Comparison of ENCODE assay signal across 1 cellular context in the genomic region with DNA sequence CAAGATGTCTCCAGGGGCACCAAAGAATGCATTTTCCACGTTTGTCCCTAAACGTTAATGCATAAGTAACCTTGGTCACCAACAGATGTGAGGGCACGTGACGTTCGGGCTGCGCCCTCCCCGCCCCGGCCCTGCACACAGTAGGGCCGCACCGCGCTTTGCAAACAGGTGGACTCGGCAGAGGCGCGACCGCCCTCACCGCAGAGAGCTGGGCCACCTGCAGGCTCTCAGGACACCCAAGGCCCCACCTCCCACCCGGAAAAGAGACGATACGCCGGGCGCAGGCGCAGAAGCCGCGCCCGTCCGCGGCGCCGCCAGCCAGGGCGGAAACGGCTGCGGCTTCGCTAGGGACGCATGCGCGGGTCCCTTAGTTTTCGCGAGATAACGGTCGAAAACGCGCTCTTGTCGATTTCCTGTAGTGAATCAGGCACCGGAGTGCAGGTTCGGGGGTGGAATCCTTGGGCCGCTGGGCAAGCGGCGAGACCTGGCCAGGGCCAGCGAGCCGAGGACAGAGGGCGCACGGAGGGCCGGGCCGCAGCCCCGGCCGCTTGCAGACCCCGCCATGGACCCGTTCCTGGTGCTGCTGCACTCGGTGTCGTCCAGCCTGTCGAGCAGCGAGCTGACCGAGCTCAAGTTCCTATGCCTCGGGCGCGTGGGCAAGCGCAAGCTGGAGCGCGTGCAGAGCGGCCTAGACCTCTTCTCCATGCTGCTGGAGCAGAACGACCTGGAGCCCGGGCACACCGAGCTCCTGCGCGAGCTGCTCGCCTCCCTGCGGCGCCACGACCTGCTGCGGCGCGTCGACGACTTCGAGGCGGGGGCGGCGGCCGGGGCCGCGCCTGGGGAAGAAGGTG.
A peak's percentile ranks its signal among the peaks of the same experiment; 100 is the strongest.
TF ChIP-seq lines count a peak whose summit lies in the region.

A gene with protein sequence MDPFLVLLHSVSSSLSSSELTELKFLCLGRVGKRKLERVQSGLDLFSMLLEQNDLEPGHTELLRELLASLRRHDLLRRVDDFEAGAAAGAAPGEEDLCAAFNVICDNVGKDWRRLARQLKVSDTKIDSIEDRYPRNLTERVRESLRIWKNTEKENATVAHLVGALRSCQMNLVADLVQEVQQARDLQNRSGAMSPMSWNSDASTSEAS (plus strand): TSS at position 399 of the 851 bp plus-strand sequence. CDS start 164 bp downstream, at position 563.

TF ChIP-seq in HepG2, 621 proteins besides CTCF, POLR2A, EP300 and RAD21 (continued from another document and continues in another):
- TF ChIP-seq ZNF33B (CRISPR knock-in tag; IDR thresholded peaks at IDR 0.05) (0 out of 2 replicates have a peak, but pooled peaks have one; percentile 15), CEBPB (IDR thresholded peaks at IDR 0.05; ENCODE audit: borderline replicate concordance, low read depth, low read length) (no peak), HDAC2 (CRISPR knock-in tag; IDR thresholded peaks at IDR 0.05) (peak; percentile 43), ATRX (CRISPR knock-in tag; IDR thresholded peaks at IDR 0.05; ENCODE audit: borderline replicate concordance) (no peak), ZNF24 (IDR thresholded peaks at IDR 0.05) (no peak), KDM5B (CRISPR knock-in tag; IDR thresholded peaks at IDR 0.05; ENCODE audit: borderline replicate concordance) (peak; percentile 39; the same call in 1 of the 2 replicates), SNRNP70 (IDR thresholded peaks at IDR 0.05; ENCODE audit: low read depth, low read length) (no peak), SOX6 (IDR thresholded peaks at IDR 0.05) (no peak), SOX6 (CRISPR knock-in tag; IDR thresholded peaks at IDR 0.05) (no peak), KAT8 (CRISPR knock-in tag; IDR thresholded peaks at IDR 0.05) (peak; percentile 88), NAIF1 (CRISPR knock-in tag; IDR thresholded peaks at IDR 0.05; ENCODE audit: borderline replicate concordance) (no peak), ZNF709 (CRISPR knock-in tag; IDR thresholded peaks at IDR 0.05) (no peak; the same call in none of the 2 replicates), SUZ12 (IDR thresholded peaks at IDR 0.05; ENCODE audit: low read depth, low read length) (no peak), SRSF4 (IDR thresholded peaks at IDR 0.05; ENCODE audit: low read depth, low read length, poor library complexity, severe bottlenecking) (no peak), SNAI1 (CRISPR knock-in tag; IDR thresholded peaks at IDR 0.05; ENCODE audit: borderline replicate concordance) (no peak), ZNF660 (CRISPR knock-in tag; IDR thresholded peaks at IDR 0.05; ENCODE audit: borderline replicate concordance, low read depth) (no peak), MAFG (CRISPR knock-in tag; IDR thresholded peaks at IDR 0.05) (no peak), ARID2 (CRISPR knock-in tag; IDR thresholded peaks at IDR 0.05; ENCODE audit: borderline replicate concordance) (peak; percentile 54; the same call in 1 of the 2 replicates), ZNF333 (CRISPR knock-in tag; IDR thresholded peaks at IDR 0.05; ENCODE audit: borderline replicate concordance) (no peak), MIXL1 (CRISPR knock-in tag; IDR thresholded peaks at IDR 0.05) (0 out of 2 replicates have a peak, but pooled peaks have one; percentile 32), FOXA1 (IDR thresholded peaks at IDR 0.05) (no peak), FOXA1 (CRISPR knock-in tag; IDR thresholded peaks at IDR 0.05) (no peak)
- TF ChIP-seq, protein P1, sequence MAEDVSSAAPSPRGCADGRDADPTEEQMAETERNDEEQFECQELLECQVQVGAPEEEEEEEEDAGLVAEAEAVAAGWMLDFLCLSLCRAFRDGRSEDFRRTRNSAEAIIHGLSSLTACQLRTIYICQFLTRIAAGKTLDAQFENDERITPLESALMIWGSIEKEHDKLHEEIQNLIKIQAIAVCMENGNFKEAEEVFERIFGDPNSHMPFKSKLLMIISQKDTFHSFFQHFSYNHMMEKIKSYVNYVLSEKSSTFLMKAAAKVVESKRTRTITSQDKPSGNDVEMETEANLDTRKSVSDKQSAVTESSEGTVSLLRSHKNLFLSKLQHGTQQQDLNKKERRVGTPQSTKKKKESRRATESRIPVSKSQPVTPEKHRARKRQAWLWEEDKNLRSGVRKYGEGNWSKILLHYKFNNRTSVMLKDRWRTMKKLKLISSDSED (CRISPR knock-in tag; IDR thresholded peaks at IDR 0.05): 0 out of 2 replicates have a peak, but pooled peaks have one; percentile 29
- TF ChIP-seq, protein P2, sequence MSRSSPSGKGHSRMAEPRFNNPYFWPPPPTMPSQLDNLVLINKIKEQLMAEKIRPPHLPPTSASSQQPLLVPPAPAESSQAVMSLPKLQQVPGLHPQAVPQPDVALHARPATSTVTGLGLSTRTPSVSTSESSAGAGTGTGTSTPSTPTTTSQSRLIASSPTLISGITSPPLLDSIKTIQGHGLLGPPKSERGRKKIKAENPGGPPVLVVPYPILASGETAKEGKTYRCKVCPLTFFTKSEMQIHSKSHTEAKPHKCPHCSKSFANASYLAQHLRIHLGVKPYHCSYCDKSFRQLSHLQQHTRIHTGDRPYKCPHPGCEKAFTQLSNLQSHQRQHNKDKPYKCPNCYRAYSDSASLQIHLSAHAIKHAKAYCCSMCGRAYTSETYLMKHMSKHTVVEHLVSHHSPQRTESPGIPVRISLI (CRISPR knock-in tag; IDR thresholded peaks at IDR 0.05; ENCODE audit: borderline replicate concordance): no peak
- TF ChIP-seq, protein P3, sequence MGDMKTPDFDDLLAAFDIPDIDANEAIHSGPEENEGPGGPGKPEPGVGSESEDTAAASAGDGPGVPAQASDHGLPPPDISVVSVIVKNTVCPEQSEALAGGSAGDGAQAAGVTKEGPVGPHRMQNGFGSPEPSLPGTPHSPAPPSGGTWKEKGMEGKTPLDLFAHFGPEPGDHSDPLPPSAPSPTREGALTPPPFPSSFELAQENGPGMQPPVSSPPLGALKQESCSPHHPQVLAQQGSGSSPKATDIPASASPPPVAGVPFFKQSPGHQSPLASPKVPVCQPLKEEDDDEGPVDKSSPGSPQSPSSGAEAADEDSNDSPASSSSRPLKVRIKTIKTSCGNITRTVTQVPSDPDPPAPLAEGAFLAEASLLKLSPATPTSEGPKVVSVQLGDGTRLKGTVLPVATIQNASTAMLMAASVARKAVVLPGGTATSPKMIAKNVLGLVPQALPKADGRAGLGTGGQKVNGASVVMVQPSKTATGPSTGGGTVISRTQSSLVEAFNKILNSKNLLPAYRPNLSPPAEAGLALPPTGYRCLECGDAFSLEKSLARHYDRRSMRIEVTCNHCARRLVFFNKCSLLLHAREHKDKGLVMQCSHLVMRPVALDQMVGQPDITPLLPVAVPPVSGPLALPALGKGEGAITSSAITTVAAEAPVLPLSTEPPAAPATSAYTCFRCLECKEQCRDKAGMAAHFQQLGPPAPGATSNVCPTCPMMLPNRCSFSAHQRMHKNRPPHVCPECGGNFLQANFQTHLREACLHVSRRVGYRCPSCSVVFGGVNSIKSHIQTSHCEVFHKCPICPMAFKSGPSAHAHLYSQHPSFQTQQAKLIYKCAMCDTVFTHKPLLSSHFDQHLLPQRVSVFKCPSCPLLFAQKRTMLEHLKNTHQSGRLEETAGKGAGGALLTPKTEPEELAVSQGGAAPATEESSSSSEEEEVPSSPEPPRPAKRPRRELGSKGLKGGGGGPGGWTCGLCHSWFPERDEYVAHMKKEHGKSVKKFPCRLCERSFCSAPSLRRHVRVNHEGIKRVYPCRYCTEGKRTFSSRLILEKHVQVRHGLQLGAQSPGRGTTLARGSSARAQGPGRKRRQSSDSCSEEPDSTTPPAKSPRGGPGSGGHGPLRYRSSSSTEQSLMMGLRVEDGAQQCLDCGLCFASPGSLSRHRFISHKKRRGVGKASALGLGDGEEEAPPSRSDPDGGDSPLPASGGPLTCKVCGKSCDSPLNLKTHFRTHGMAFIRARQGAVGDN (CRISPR knock-in tag; IDR thresholded peaks at IDR 0.05): peak; percentile 84
- TF ChIP-seq, protein P4, sequence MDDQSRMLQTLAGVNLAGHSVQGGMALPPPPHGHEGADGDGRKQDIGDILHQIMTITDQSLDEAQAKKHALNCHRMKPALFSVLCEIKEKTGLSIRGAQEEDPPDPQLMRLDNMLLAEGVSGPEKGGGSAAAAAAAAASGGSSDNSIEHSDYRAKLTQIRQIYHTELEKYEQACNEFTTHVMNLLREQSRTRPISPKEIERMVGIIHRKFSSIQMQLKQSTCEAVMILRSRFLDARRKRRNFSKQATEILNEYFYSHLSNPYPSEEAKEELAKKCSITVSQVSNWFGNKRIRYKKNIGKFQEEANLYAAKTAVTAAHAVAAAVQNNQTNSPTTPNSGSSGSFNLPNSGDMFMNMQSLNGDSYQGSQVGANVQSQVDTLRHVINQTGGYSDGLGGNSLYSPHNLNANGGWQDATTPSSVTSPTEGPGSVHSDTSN (CRISPR knock-in tag; IDR thresholded peaks at IDR 0.05; ENCODE audit: borderline replicate concordance): no peak
- TF ChIP-seq, protein P5, sequence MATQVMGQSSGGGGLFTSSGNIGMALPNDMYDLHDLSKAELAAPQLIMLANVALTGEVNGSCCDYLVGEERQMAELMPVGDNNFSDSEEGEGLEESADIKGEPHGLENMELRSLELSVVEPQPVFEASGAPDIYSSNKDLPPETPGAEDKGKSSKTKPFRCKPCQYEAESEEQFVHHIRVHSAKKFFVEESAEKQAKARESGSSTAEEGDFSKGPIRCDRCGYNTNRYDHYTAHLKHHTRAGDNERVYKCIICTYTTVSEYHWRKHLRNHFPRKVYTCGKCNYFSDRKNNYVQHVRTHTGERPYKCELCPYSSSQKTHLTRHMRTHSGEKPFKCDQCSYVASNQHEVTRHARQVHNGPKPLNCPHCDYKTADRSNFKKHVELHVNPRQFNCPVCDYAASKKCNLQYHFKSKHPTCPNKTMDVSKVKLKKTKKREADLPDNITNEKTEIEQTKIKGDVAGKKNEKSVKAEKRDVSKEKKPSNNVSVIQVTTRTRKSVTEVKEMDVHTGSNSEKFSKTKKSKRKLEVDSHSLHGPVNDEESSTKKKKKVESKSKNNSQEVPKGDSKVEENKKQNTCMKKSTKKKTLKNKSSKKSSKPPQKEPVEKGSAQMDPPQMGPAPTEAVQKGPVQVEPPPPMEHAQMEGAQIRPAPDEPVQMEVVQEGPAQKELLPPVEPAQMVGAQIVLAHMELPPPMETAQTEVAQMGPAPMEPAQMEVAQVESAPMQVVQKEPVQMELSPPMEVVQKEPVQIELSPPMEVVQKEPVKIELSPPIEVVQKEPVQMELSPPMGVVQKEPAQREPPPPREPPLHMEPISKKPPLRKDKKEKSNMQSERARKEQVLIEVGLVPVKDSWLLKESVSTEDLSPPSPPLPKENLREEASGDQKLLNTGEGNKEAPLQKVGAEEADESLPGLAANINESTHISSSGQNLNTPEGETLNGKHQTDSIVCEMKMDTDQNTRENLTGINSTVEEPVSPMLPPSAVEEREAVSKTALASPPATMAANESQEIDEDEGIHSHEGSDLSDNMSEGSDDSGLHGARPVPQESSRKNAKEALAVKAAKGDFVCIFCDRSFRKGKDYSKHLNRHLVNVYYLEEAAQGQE (IDR thresholded peaks at IDR 0.05; ENCODE audit: borderline replicate concordance in 1 of 2, low read depth in 1 of 2, low read length in 2 of 2): no peak
- TF ChIP-seq, protein P6, sequence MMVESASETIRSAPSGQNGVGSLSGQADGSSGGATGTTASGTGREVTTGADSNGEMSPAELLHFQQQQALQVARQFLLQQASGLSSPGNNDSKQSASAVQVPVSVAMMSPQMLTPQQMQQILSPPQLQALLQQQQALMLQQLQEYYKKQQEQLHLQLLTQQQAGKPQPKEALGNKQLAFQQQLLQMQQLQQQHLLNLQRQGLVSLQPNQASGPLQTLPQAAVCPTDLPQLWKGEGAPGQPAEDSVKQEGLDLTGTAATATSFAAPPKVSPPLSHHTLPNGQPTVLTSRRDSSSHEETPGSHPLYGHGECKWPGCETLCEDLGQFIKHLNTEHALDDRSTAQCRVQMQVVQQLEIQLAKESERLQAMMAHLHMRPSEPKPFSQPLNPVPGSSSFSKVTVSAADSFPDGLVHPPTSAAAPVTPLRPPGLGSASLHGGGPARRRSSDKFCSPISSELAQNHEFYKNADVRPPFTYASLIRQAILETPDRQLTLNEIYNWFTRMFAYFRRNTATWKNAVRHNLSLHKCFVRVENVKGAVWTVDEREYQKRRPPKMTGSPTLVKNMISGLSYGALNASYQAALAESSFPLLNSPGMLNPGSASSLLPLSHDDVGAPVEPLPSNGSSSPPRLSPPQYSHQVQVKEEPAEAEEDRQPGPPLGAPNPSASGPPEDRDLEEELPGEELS (CRISPR knock-in tag; IDR thresholded peaks at IDR 0.05): no peak
- TF ChIP-seq, protein P7, sequence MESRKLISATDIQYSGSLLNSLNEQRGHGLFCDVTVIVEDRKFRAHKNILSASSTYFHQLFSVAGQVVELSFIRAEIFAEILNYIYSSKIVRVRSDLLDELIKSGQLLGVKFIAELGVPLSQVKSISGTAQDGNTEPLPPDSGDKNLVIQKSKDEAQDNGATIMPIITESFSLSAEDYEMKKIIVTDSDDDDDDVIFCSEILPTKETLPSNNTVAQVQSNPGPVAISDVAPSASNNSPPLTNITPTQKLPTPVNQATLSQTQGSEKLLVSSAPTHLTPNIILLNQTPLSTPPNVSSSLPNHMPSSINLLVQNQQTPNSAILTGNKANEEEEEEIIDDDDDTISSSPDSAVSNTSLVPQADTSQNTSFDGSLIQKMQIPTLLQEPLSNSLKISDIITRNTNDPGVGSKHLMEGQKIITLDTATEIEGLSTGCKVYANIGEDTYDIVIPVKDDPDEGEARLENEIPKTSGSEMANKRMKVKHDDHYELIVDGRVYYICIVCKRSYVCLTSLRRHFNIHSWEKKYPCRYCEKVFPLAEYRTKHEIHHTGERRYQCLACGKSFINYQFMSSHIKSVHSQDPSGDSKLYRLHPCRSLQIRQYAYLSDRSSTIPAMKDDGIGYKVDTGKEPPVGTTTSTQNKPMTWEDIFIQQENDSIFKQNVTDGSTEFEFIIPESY (CRISPR knock-in tag; IDR thresholded peaks at IDR 0.05): no peak
- TF ChIP-seq, protein P8, sequence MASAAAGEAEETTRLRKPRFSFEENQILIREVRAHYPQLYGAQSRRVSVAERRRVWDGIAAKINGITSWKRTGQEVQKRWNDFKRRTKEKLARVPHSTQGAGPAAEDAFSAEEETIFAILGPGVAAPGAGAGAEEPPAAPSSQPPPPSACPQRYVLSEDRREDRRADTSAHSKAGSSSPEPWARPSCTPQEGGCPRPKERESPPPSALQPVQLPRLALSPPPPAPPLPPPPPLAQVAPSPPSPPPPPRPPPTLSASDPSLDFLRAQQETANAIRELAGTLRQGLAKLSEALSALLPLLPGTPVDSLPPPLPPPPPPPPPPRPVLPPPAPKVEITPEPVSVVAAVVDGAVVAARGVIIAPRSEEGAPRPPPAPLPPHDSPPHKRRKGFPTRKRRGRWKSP (CRISPR knock-in tag; IDR thresholded peaks at IDR 0.05): peak; percentile 31; the same call in 1 of the 2 replicates
- TF ChIP-seq, protein P9, sequence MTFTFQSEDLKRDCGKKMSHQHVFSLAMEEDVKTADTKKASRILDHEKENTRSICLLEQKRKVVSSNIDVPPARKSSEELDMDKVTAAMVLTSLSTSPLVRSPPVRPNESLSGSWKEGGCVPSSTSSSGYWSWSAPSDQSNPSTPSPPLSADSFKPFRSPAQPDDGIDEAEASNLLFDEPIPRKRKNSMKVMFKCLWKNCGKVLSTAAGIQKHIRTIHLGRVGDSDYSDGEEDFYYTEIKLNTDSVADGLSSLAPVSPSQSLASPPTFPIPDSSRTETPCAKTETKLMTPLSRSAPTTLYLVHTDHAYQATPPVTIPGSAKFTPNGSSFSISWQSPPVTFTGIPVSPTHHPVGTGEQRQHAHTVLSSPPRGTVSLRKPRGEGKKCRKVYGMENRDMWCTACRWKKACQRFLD (CRISPR knock-in tag; IDR thresholded peaks at IDR 0.05; ENCODE audit: borderline replicate concordance): peak; percentile 76; the same call in 1 of the 2 replicates
